Comparison of ENCODE assay signal across 8 cellular contexts in genomic region chr19:4108767-4109625, GRCh38.
DNase-seq lines count a peak whose midpoint lies in the region; ATAC-seq and TF ChIP-seq lines count a peak whose summit lies in the region.

No MANE protein-coding gene starts in this region.

- no peaks in the 10 kb centered on the region for H4K20me1 ChIP-seq in SU-DHL-6 (ENCODE audit: low read depth, low read length)

- H3K4me1 Mint-ChIP-seq in activated naive CD8-positive, alpha-beta T cell treated with anti-CD3 and anti-CD28 coated beads, Interleukin-2, amount 50 U/mL, for 24 hours, result peaks cover 60% of the 10 kb centered on the region
- H3K4me1 Mint-ChIP-seq in stimulated activated effector memory CD8-positive, alpha-beta T cell treated with anti-CD3 and anti-CD28 coated beads, Interleukin-12 subunit alpha, Interleukin-12 subunit beta, amount 100 ng/mL, for 72 hours, result peaks cover 77% of the 10 kb centered on the region

- peak overlapping the region; percentile 94 for H3K27ac Mint-ChIP-seq in activated naive CD8-positive, alpha-beta T cell treated with anti-CD3 and anti-CD28 coated beads, Interleukin-2, amount 50 U/mL, for 24 hours
- H3K27ac Mint-ChIP-seq in stimulated activated effector memory CD8-positive, alpha-beta T cell treated with anti-CD3 and anti-CD28 coated beads, Interleukin-12 subunit alpha, Interleukin-12 subunit beta, amount 100 ng/mL, for 72 hours, result peak overlapping the region; percentile 97

- peak overlapping the region; percentile 36 for H3K4me3 Mint-ChIP-seq in activated naive CD8-positive, alpha-beta T cell treated with anti-CD3 and anti-CD28 coated beads, Interleukin-2, amount 50 U/mL, for 24 hours
- peak overlapping the region; percentile 74 for H3K4me3 Mint-ChIP-seq in stimulated activated effector memory CD8-positive, alpha-beta T cell treated with anti-CD3 and anti-CD28 coated beads, Interleukin-12 subunit alpha, Interleukin-12 subunit beta, amount 100 ng/mL, for 72 hours

- H2AFZ ChIP-seq in SU-DHL-6 (ENCODE audit: low read depth, low read length, severe bottlenecking), result no peak overlapping the region

- no peaks in the 10 kb centered on the region for H3K9me2 ChIP-seq in SU-DHL-6 (replicated peaks; ENCODE audit: insufficient read depth, low read length)

- no peaks in the 10 kb centered on the region for H3F3A ChIP-seq in SU-DHL-6 (ENCODE audit: insufficient read depth)

- H3K36me3 ChIP-seq in SU-DHL-6 (ENCODE audit: low read length), result no peaks in the 10 kb centered on the region

- TF ChIP-seq CTCF in SU-DHL-6 (IDR thresholded peaks at IDR 0.05; ENCODE audit: insufficient read depth, low read length, poor library complexity, severe bottlenecking), result no peak

- no peaks in the 10 kb centered on the region for H3K27me3 ChIP-seq in SU-DHL-6 (ENCODE audit: low read length)

- no peaks in the 10 kb centered on the region for H3K9me3 Mint-ChIP-seq in activated naive CD8-positive, alpha-beta T cell treated with anti-CD3 and anti-CD28 coated beads, Interleukin-2, amount 50 U/mL, for 24 hours
- H3K9me3 Mint-ChIP-seq in stimulated activated effector memory CD8-positive, alpha-beta T cell treated with anti-CD3 and anti-CD28 coated beads, Interleukin-12 subunit alpha, Interleukin-12 subunit beta, amount 100 ng/mL, for 72 hours, result no peaks in the 10 kb centered on the region

- DNase-seq in CD1c-positive myeloid dendritic cell (ENCODE audit: extremely low spot score) (peak; percentile 56), superior temporal gyrus (ENCODE audit: extremely low spot score) (no peak), NCI-H2227 (lab: John Stamatoyannopoulos, UW; ENCODE audit: unreplicated experiment) (no peak)
- DNase-seq in activated naive CD8-positive, alpha-beta T cell treated with anti-CD3 and anti-CD28 coated beads, Interleukin-2, amount 50 U/mL, for 24 hours, result peak; percentile 73
- peak; percentile 45 to 84 for DNase-seq in stimulated activated effector memory CD8-positive, alpha-beta T cell treated with anti-CD3 and anti-CD28 coated beads, Interleukin-12 subunit alpha, Interleukin-12 subunit beta, amount 100 ng/mL, for 72 hours (ENCODE audit: low spot score in 2 of 2)

- H3K27me3 Mint-ChIP-seq in activated naive CD8-positive, alpha-beta T cell treated with anti-CD3 and anti-CD28 coated beads, Interleukin-2, amount 50 U/mL, for 24 hours, result no peaks in the 10 kb centered on the region

- H3K36me3 Mint-ChIP-seq in activated naive CD8-positive, alpha-beta T cell treated with anti-CD3 and anti-CD28 coated beads, Interleukin-2, amount 50 U/mL, for 24 hours (ENCODE audit: low read depth), result peaks cover 50% of the 10 kb centered on the region
- peaks cover 98% of the 10 kb centered on the region for H3K36me3 Mint-ChIP-seq in stimulated activated effector memory CD8-positive, alpha-beta T cell treated with anti-CD3 and anti-CD28 coated beads, Interleukin-12 subunit alpha, Interleukin-12 subunit beta, amount 100 ng/mL, for 72 hours

- H3K4me2 ChIP-seq in SU-DHL-6 (ENCODE audit: low read depth, low read length, poor library complexity, severe bottlenecking), result peak overlapping the region; percentile 0

- H3K9ac ChIP-seq in SU-DHL-6 (ENCODE audit: low read length), result peak overlapping the region; percentile 22; the same call in 1 of the 2 replicates

- no peaks in the 10 kb centered on the region for H3K9me3 ChIP-seq in SU-DHL-6 (ENCODE audit: insufficient read depth, low read length)

- no peak overlapping the region for H3K4me3 ChIP-seq in SU-DHL-6 (ENCODE audit: insufficient read depth, low read length, poor library complexity, severe bottlenecking)

- ATAC-seq in GM21717 (IDR thresholded peaks at IDR 0.05; ENCODE audit: unreplicated experiment), result peak; percentile 49
- ATAC-seq in activated naive CD8-positive, alpha-beta T cell treated with anti-CD3 and anti-CD28 coated beads, Interleukin-2, amount 50 U/mL, for 24 hours, result peak; percentile 53
- peak; percentile 74 for ATAC-seq in stimulated activated effector memory CD8-positive, alpha-beta T cell treated with anti-CD3 and anti-CD28 coated beads, Interleukin-12 subunit alpha, Interleukin-12 subunit beta, amount 100 ng/mL, for 72 hours
- no peak for ATAC-seq in GM18858 (IDR thresholded peaks at IDR 0.05; ENCODE audit: unreplicated experiment)

- no peaks in the 10 kb centered on the region for H3K79me2 ChIP-seq in SU-DHL-6 (ENCODE audit: insufficient read depth, low read length)

- peak overlapping the region; percentile 59 for H3K27ac ChIP-seq in SU-DHL-6 (ENCODE audit: low read depth, low read length)

Comparison
In these comparisons a context has a peak if more than half of its experiments do, and no peak if none do; other contexts are left out.
1. DNase-seq: peak in CD1c-positive myeloid dendritic cell (single experiment), activated naive CD8-positive, alpha-beta T cell treated with anti-CD3 and anti-CD28 coated beads, Interleukin-2, amount 50 U/mL, for 24 hours (single experiment) and stimulated activated effector memory CD8-positive, alpha-beta T cell treated with anti-CD3 and anti-CD28 coated beads, Interleukin-12 subunit alpha, Interleukin-12 subunit beta, amount 100 ng/mL, for 72 hours (2 of 2); none in superior temporal gyrus (single experiment) and NCI-H2227 (single experiment).